13 cellular contexts compared by ENCODE assay signal in genomic region chr14:68020999-68021663, GRCh38.
DNase-seq lines count a peak whose midpoint lies in the region; ATAC-seq and TF ChIP-seq lines count a peak whose summit lies in the region.
"Had no signal": no experiment of that assay in that cellular context is flagged by ENCODE, and none has a peak within 500 bp of the region (broad histone marks: within the 10 kb centered on the region; RNA-seq: fewer than 3 reads in every experiment).

No MANE protein-coding gene starts in this region.

- H3K9me3 Mint-ChIP-seq in memory B cell = peaks cover 4% of the 10 kb centered on the region
- H3K9me3 Mint-ChIP-seq in mesothelial cell of epicardium = peaks cover 26% of the 10 kb centered on the region
- peaks cover 6% of the 10 kb centered on the region for H3K9me3 Mint-ChIP-seq in Caco-2 (ENCODE audit: unreplicated experiment)
- H3K9me3 Mint-ChIP-seq: HFFc6 had no signal

- CTCF ChIA-PET in Caco-2 (lab: Charles Lee) = no interaction called here

- no peaks in the 10 kb centered on the region for H3K36me3 ChIP-seq in spleen
- no peaks in the 10 kb centered on the region for H3K36me3 ChIP-seq in Caco-2 (ENCODE audit: control insufficient read depth, insufficient read depth, low read length)

- BruUV-seq in Caco-2 (replicated peaks; lab: Mats Ljungman, UMichigan) = no TSS peak

- WGBS in spleen, 5 donors = 47 to 78% (median 69%) methylated on average over 4 of the region's 4 CpGs

- no peaks in the 10 kb centered on the region for H3K27me3 Mint-ChIP-seq in memory B cell
- H3K27me3 Mint-ChIP-seq in mesothelial cell of epicardium (ENCODE audit: low read depth) = no peaks in the 10 kb centered on the region
- no peaks in the 10 kb centered on the region for H3K27me3 Mint-ChIP-seq in Caco-2 (ENCODE audit: insufficient read depth, unreplicated experiment)

- peak; percentile 85 for DNase-seq in DMS153 treated with DMSO at 0.1 percent for 48 hours (lab: John Stamatoyannopoulos, UW; ENCODE audit: unreplicated experiment)
- DNase-seq in NCI-H2227 (lab: John Stamatoyannopoulos, UW; ENCODE audit: unreplicated experiment) = peak; percentile 21
- DNase-seq in memory B cell (ENCODE audit: low spot score in 2 of 2) = peak in 1 of 2 donors; percentile 4
- DNase-seq in spleen = no peak
- no peak for DNase-seq in Kasumi-1 (lab: John Stamatoyannopoulos, UW)
- no peak for DNase-seq in mesothelial cell of epicardium (ENCODE audit: low spot score in 2 of 2, unreplicated experiment in 2 of 2)
- DNase-seq in Caco-2 = no peak
- DNase-seq: C1 segment of cervical spinal cord, HFFc6, Karpas-422, PC-9 had no signal

- H3K4me3 Mint-ChIP-seq in memory B cell (no peak overlapping the region), mesothelial cell of epicardium (no peak overlapping the region), Caco-2 (ENCODE audit: unreplicated experiment) (no peak overlapping the region)
- H3K4me3 Mint-ChIP-seq: HFFc6 had no signal

- intact Hi-C loops in spleen (cut with DNase I; ENCODE audit: low total_unique reads) (no loop called here), Caco-2 (cut with micrococcal nuclease; ENCODE audit: unreplicated experiment) (no loop called here)

- peak overlapping the region; percentile 42 for H3K27ac Mint-ChIP-seq in memory B cell
- H3K27ac Mint-ChIP-seq in mesothelial cell of epicardium = no peak overlapping the region
- no peak overlapping the region for H3K27ac Mint-ChIP-seq in Caco-2 (ENCODE audit: unreplicated experiment)
- H3K27ac Mint-ChIP-seq: HFFc6 had no signal

- H3K4me1 ChIP-seq in spleen (no peaks in the 10 kb centered on the region), Caco-2 (peaks cover 3% of the 10 kb centered on the region)

- H3K9me3 ChIP-seq in spleen (peaks cover 0 to 21% (median 15%) of the 10 kb centered on the region in 8 donors), Caco-2 (no peaks in the 10 kb centered on the region)

- POLR2A ChIA-PET in Caco-2 (lab: Charles Lee) = no interaction called here

- H3K4me1 Mint-ChIP-seq in memory B cell (peaks cover 7% of the 10 kb centered on the region), mesothelial cell of epicardium (peaks cover 15% of the 10 kb centered on the region), Caco-2 (ENCODE audit: low read depth, unreplicated experiment) (no peaks in the 10 kb centered on the region)

- H3K27me3 ChIP-seq in spleen (replicated peaks in 1 of 7) (no peaks in the 10 kb centered on the region), Caco-2 (replicated peaks; ENCODE audit: control insufficient read depth, insufficient read depth, low read length) (no peaks in the 10 kb centered on the region)

- peak; percentile 64 for ATAC-seq in HG02642 (IDR thresholded peaks at IDR 0.05; ENCODE audit: poor library complexity, unreplicated experiment)
- ATAC-seq in memory B cell (ENCODE audit: low read depth) = peak; percentile 78

- H3K27ac ChIP-seq in spleen = no peak overlapping the region
- H3K27ac ChIP-seq: coronary artery, PC-9 had no signal

- H3K36me3 Mint-ChIP-seq in memory B cell = peaks cover 13% of the 10 kb centered on the region
- peaks cover 17% of the 10 kb centered on the region for H3K36me3 Mint-ChIP-seq in mesothelial cell of epicardium
- no peaks in the 10 kb centered on the region for H3K36me3 Mint-ChIP-seq in Caco-2 (ENCODE audit: insufficient read depth, unreplicated experiment)

- H3K4me3 ChIP-seq in spleen = no peak overlapping the region
- no peak overlapping the region for H3K4me3 ChIP-seq in Caco-2 (ENCODE audit: low read depth, low read length)
- H3K4me3 ChIP-seq: coronary artery, PC-9 had no signal

- TF ChIP-seq CTCF in spleen (IDR thresholded peaks at IDR 0.05 in 8 of 11, conservative IDR thresholded peaks at IDR 0.05 in 3 of 11) = no peak
- TF ChIP-seq CTCF in mesothelial cell of epicardium (IDR thresholded peaks at IDR 0.05; ENCODE audit: unreplicated experiment) = no peak
- no peak for TF ChIP-seq CTCF in Caco-2 (IDR thresholded peaks at IDR 0.05; ENCODE audit: insufficient read depth in 1 of 2, low read depth in 1 of 2, low read length in 1 of 2, severe bottlenecking in 1 of 2, unreplicated experiment in 1 of 2)

- no peak for TF ChIP-seq POLR2A in spleen (IDR thresholded peaks at IDR 0.05)

Comparison
In these comparisons a context has a peak if more than half of its experiments do, and no peak if none do; other contexts are left out.
1. DNase-seq: peak in DMS153 treated with DMSO at 0.1 percent for 48 hours (single experiment) and NCI-H2227 (single experiment); none in spleen (single experiment), Kasumi-1 (0 of 2), mesothelial cell of epicardium (0 of 2) and Caco-2 (0 of 2).